8 cellular contexts compared by ENCODE assay signal in the genomic region with DNA sequence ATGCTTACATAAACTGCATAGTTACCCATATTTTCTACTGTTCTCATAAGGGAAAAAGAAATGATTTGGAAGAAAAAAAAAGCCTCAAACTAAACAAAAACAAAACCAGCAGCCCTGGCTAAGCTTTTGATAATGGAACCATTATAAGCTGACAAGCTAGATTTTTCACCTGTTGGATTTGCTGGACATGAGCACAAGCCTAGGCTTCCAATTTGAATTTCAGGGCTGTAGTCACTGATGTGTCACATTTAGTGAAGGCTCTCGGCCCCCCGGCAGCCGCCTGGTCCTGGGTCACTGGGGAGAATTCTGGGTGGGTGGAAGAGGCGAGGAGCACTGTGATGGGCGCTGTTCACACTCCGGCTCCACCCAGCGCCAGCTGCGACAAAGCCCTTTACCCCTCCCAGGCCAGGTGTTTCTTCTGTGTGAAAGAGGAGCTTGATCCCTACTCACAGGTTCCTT. TPM values are rescaled to one million over a fixed set of nuclear protein-coding genes. Genes with fewer than 3 reads are reported as not detected.
DNase-seq lines count a peak whose midpoint lies in the region; ATAC-seq, FAIRE-seq and TF ChIP-seq lines count a peak whose summit lies in the region.

No MANE protein-coding gene starts in this region.

- H3K4me3 ChIP-seq in adipocyte (ENCODE audit: low read length) = peak overlapping the region; percentile 95
- peak overlapping the region; percentile 61 to 88 (median 79) for H3K4me3 ChIP-seq in HepG2 (replicated peaks in 1 of 3; ENCODE audit: insufficient read depth in 1 of 3, low read depth in 2 of 3, low read length in 3 of 3)
- peak overlapping the region; percentile 44 to 70 (median 70) for H3K4me3 ChIP-seq in thyroid gland (replicated peaks in 1 of 3)

- H4K20me1 ChIP-seq in HepG2 (ENCODE audit: insufficient read depth, low read length) = no peaks in the 10 kb centered on the region

- POLR2A ChIA-PET in GM10248 (lab: Yijun Ruan, JAX) (interaction anchor here (0.7 kb wide), 1 partner anchor 470 kb away, joined by 7 read pairs; no protein-coding TSS in a partner anchor), HepG2 (lab: Yijun Ruan, JAX) (interaction anchor here (3.9 to 4.3 kb wide), 2 partner anchors 9 to 97 kb away, joined by 27 to 31 read pairs; a partner anchor contains a TSS)

- TF ChIP-seq RAD21 in HepG2 (CRISPR knock-in tag; IDR thresholded peaks at IDR 0.05) = no peak

- H3K36me3 ChIP-seq in adipocyte (ENCODE audit: control insufficient read depth, insufficient read depth, low read length, severe bottlenecking) = no peaks in the 10 kb centered on the region
- no peaks in the 10 kb centered on the region for H3K36me3 ChIP-seq in HepG2 (replicated peaks in 1 of 2; ENCODE audit: control insufficient read depth in 1 of 2, insufficient read depth in 2 of 2, low read length in 2 of 2)
- H3K36me3 ChIP-seq in thyroid gland = no peaks in the 10 kb centered on the region

- H2AFZ ChIP-seq in HepG2 (ENCODE audit: low read length) = no peak overlapping the region

- TF ChIP-seq CTCF in GM10248 (IDR thresholded peaks at IDR 0.05; ENCODE audit: control extremely low read depth, extremely low read depth, low read depth, missing control alignments) = no peak
- TF ChIP-seq CTCF in HepG2 (CRISPR knock-in tag; IDR thresholded peaks at IDR 0.05) = no peak
- TF ChIP-seq CTCF in thyroid gland (IDR thresholded peaks at IDR 0.05) = no peak

- CTCF ChIA-PET in GM10248 (lab: Yijun Ruan, JAX) (interaction anchor here (0.9 to 6.9 kb wide), 8 partner anchors 9 to 466 kb away, joined by 3 to 82 read pairs (median 5); no protein-coding TSS in a partner anchor), HepG2 (lab: Yijun Ruan, JAX; ENCODE audit: low intra/inter-chr PET ratio, low total read pairs) (no interaction called here)

- FAIRE-seq in HepG2 (lab: Jason Lieb, UNC) (no peak), GM12891 (lab: Jason Lieb, UNC) (no peak)

- peaks cover 40% of the 10 kb centered on the region for H3K4me1 ChIP-seq in adipocyte (ENCODE audit: control insufficient read depth, insufficient read depth, low read length)
- H3K4me1 ChIP-seq in HepG2 (ENCODE audit: insufficient read depth, low read length) = peaks cover 35% of the 10 kb centered on the region
- peaks cover 29 to 40% of the 10 kb centered on the region in 2 donors for H3K4me1 ChIP-seq in thyroid gland

- H3K79me2 ChIP-seq in HepG2 (ENCODE audit: insufficient read depth, low read length) = no peaks in the 10 kb centered on the region

- H3K4me2 ChIP-seq in HepG2 (ENCODE audit: low read depth, low read length) = peak overlapping the region; percentile 89

- no peak for ATAC-seq in HepG2
- ATAC-seq in HG03521 (IDR thresholded peaks at IDR 0.05; ENCODE audit: unreplicated experiment) = no peak

- H3K9me3 ChIP-seq in adipocyte (ENCODE audit: control insufficient read depth, low read length) = no peaks in the 10 kb centered on the region
- H3K9me3 ChIP-seq in HepG2 (ENCODE audit: low read length) = no peaks in the 10 kb centered on the region
- H3K9me3 ChIP-seq in thyroid gland = no peaks in the 10 kb centered on the region

- WGBS in HepG2 (ENCODE audit: low lambda C conversion rate) = 65% methylated on average over 7 of the region's 8 CpGs
- WGBS in thyroid gland, 2 donors = 31 to 44% methylated on average over 8 of the region's 8 CpGs

- in situ Hi-C loops in HepG2 (cut with HindIII; ENCODE audit: extremely low pct_ligation_motif_present, low pct_unique_long_range_greater_than_20kb) = no loop called here

- H3K9ac ChIP-seq in adipocyte (ENCODE audit: low read length) = peak overlapping the region; percentile 97
- H3K9ac ChIP-seq in HepG2 (ENCODE audit: insufficient read depth, low read depth, low read length) = peak overlapping the region; percentile 86

- BruUV-seq in HepG2 (replicated peaks; lab: Mats Ljungman, UMichigan) = no TSS peak

- TF ChIP-seq POLR2A in HepG2 (IDR thresholded peaks at IDR 0.05; ENCODE audit: insufficient read depth in 1 of 2, low read depth in 2 of 2, low read length in 2 of 2) (no peak), thyroid gland (IDR thresholded peaks at IDR 0.05) (peak in 1 of 2 donors; percentile 41), GM12891 (IDR thresholded peaks at IDR 0.05; ENCODE audit: low read depth, low read length) (no peak)

- TF ChIP-seq EP300 in HepG2 (IDR thresholded peaks at IDR 0.05; ENCODE audit: low read depth in 2 of 2, low read length in 2 of 2) (no peak), HepG2 (CRISPR knock-in tag; IDR thresholded peaks at IDR 0.05; ENCODE audit: borderline replicate concordance) (no peak)

- H3K27me3 ChIP-seq in adipocyte (replicated peaks; ENCODE audit: control insufficient read depth, insufficient read depth, low read length) = no peaks in the 10 kb centered on the region
- no peaks in the 10 kb centered on the region; a peak in 1 of 5 replicates for H3K27me3 ChIP-seq in HepG2 (ENCODE audit: control insufficient read depth in 1 of 2, insufficient read depth in 2 of 2, low read length in 2 of 2)
- no peaks in the 10 kb centered on the region for H3K27me3 ChIP-seq in thyroid gland

- peak; percentile 43 for DNase-seq in GM10248 (ENCODE audit: extremely low spot score)
- DNase-seq in NCI-H1417 (lab: John Stamatoyannopoulos, UW) = peak; percentile 30 to 82 (median 71)
- no peak for DNase-seq in adipocyte (ENCODE audit: low read depth)
- no peak for DNase-seq in HepG2 (ENCODE audit: low spot score)
- peak; percentile 35 to 43 for DNase-seq in thyroid gland
- no peak for DNase-seq in effector CD8-positive, alpha-beta T cell (lab: John Stamatoyannopoulos, UW)
- no peak for DNase-seq in GM12891 (ENCODE audit: insufficient read length, low spot score)

- H3K27ac ChIP-seq in HepG2 (ENCODE audit: extremely low read length, insufficient read depth, low read length) (no peak overlapping the region), thyroid gland (peak overlapping the region; percentile 82 to 91 (median 84))

- intact Hi-C loops in HepG2 (cut with micrococcal nuclease; ENCODE audit: unreplicated experiment) (no loop called here), thyroid gland (cut with DNase I) (loop anchor here (5.0 to 10.0 kb wide), 2 partner anchors 114 to 463 kb away; no protein-coding TSS in a partner anchor)

TF ChIP-seq in HepG2, 621 proteins besides CTCF, POLR2A, EP300 and RAD21 (continues in another document):
- TF ChIP-seq, protein P1, sequence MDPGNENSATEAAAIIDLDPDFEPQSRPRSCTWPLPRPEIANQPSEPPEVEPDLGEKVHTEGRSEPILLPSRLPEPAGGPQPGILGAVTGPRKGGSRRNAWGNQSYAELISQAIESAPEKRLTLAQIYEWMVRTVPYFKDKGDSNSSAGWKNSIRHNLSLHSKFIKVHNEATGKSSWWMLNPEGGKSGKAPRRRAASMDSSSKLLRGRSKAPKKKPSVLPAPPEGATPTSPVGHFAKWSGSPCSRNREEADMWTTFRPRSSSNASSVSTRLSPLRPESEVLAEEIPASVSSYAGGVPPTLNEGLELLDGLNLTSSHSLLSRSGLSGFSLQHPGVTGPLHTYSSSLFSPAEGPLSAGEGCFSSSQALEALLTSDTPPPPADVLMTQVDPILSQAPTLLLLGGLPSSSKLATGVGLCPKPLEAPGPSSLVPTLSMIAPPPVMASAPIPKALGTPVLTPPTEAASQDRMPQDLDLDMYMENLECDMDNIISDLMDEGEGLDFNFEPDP (CRISPR knock-in tag; conservative IDR thresholded peaks at IDR 0.05) = 0 out of 2 replicates have a peak, but pooled peaks have one; percentile 60
- no peak for TF ChIP-seq HNRNPH1 (optimal IDR thresholded peaks at IDR 0.05; ENCODE audit: low read depth, low read length)

TF ChIP-seq in GM12891, 5 proteins besides CTCF, POLR2A, EP300 and RAD21:
- no peak for TF ChIP-seq PAX5 (IDR thresholded peaks at IDR 0.05; ENCODE audit: insufficient read depth, low read length, severe bottlenecking)
- no peak for TF ChIP-seq TAF1 (IDR thresholded peaks at IDR 0.05; ENCODE audit: low read depth, low read length)
- TF ChIP-seq POLR2AphosphoS5 (IDR thresholded peaks at IDR 0.05; ENCODE audit: low read depth, low read length) = no peak
- TF ChIP-seq POU2F2 (IDR thresholded peaks at IDR 0.05; ENCODE audit: low read depth, low read length) = no peak
- no peak for TF ChIP-seq SPI1 (IDR thresholded peaks at IDR 0.05; ENCODE audit: low read depth, low read length)

RNA-seq across cellular contexts. Expression of a gene that starts 4.6 kb away (rescaled TPM):
- total RNA-seq in HepG2 (2016; rRNA removed; fragmentation: Illumina TruSeq; extraction: Trizol) (0.20 and 0.33 TPM in 2 replicates), thyroid gland (1 to 10 TPM in 3 of 4 donors, under 1 TPM in 1; 0.92 to 3.8 (median 2.3) TPM)
- total RNA-seq in HepG2 (2016; cell fraction: cytosol; rRNA removed; fragmentation: Illumina TruSeq; extraction: Trizol; ENCODE audit: low read depth) = 0.44 and 0.71 TPM in 2 replicates
- 0.19 and 0.50 TPM in 2 replicates for total RNA-seq in HepG2 (2016; cell fraction: insoluble cytoplasmic fraction; rRNA removed; fragmentation: Illumina TruSeq; extraction: Trizol)
- total RNA-seq in HepG2 (2016; cell fraction: membrane; rRNA removed; fragmentation: Illumina TruSeq; extraction: Trizol) = 0.52 and 0.59 TPM in 2 replicates
- 0.47 and 1.1 TPM in 2 replicates for total RNA-seq in HepG2 (2016; cell fraction: nucleus; rRNA removed; fragmentation: Illumina TruSeq; extraction: Trizol)
- 0.09 and 0.15 TPM in 2 replicates for polyA plus RNA-seq in HepG2 (2011; rRNA removed)
- 0.18 and 0.27 TPM in 2 replicates for polyA plus RNA-seq in HepG2 (2011; cell fraction: cytosol; rRNA removed)
- 0.43 and 0.68 TPM in 2 replicates for polyA plus RNA-seq in HepG2 (2011; cell fraction: nucleus; rRNA removed)
- 0.17 and 0.48 TPM in 2 replicates for polyA plus RNA-seq in HepG2 (2012)
- 0.26 and 0.31 TPM in 2 replicates for polyA plus RNA-seq in HepG2 (2016; cell fraction: cytosol; fragmentation: Illumina TruSeq; extraction: Trizol; ENCODE audit: low read depth)
- polyA plus RNA-seq in HepG2 (2016; cell fraction: insoluble cytoplasmic fraction; fragmentation: Illumina TruSeq; extraction: Trizol; ENCODE audit: low read depth) = 0.45 and 0.47 TPM in 2 replicates
- polyA plus RNA-seq in HepG2 (2016; cell fraction: membrane; fragmentation: Illumina TruSeq; extraction: Trizol; ENCODE audit: low read depth) = 0.47 and 0.55 TPM in 2 replicates
- polyA plus RNA-seq in HepG2 (2016; cell fraction: nucleus; fragmentation: Illumina TruSeq; extraction: Trizol; ENCODE audit: insufficient read depth, low read depth) = 0.40 and 1.6 TPM in 2 replicates
- 0.54 and 0.63 TPM in 2 replicates for polyA minus RNA-seq in HepG2 (2011; rRNA and poly(A)+ RNA removed; ENCODE audit: low replicate concordance)
- polyA minus RNA-seq in HepG2 (2011; cell fraction: cytosol; rRNA and poly(A)+ RNA removed) = not detected in 2 replicates
- polyA minus RNA-seq in HepG2 (2011; cell fraction: nucleus; rRNA and poly(A)+ RNA removed) = 0.99 and 1.2 TPM in 2 replicates
- polyA plus RNA-seq in GM12891 (2012; ENCODE audit: low read depth, missing spikeins) = 0.21 TPM

Comparison
In these comparisons a context has a peak if more than half of its experiments do, and no peak if none do; other contexts are left out.
1. DNase-seq: peak in GM10248 (single experiment), NCI-H1417 (3 of 3) and thyroid gland (2 of 2); none in adipocyte (single experiment), HepG2 (single experiment), effector CD8-positive, alpha-beta T cell (single experiment) and GM12891 (single experiment).
2. Peak in every context shown above with its lines, with median percentiles within 50 percentile points of each other: H3K4me3 ChIP-seq.